In genomic region chr20:61646986-61647385, GRCh38 we compare ENCODE assay signal across 28 cellular contexts.
"Had no signal": no experiment of that assay in that cellular context is flagged by ENCODE, and none has a peak within 500 bp of the region (broad histone marks: within the 10 kb centered on the region; RNA-seq: fewer than 3 reads in every experiment).

No MANE protein-coding gene starts in this region.

- H3K27me3 Mint-ChIP-seq: dendritic cell treated with granulocyte-macrophage colony-stimulating factor and Interleukin-4, amounts not matched to agents 40 ng/mL and 50 ng/mL, for 4 days had no signal

- H3K27me3 ChIP-seq: colonic mucosa, gastrocnemius medialis had no signal

- FAIRE-seq: colon, endometrium, endothelial cell of umbilical vein, frontal cortex had no signal

- H3K4me3 Mint-ChIP-seq: dendritic cell treated with granulocyte-macrophage colony-stimulating factor and Interleukin-4, amounts not matched to agents 40 ng/mL and 50 ng/mL, for 4 days; endodermal cell had no signal

- H3K36me3 ChIP-seq: colonic mucosa, esophagus muscularis mucosa, esophagus squamous epithelium, gastrocnemius medialis, gastroesophageal sphincter, heart left ventricle, heart right ventricle had no signal

- DNase-seq: colonic mucosa; cortex of kidney; dermis blood vessel endothelial cell; dorsolateral prefrontal cortex; effector CD4-positive, alpha-beta T cell; effector CD8-positive, alpha-beta T cell; effector memory CD4-positive, alpha-beta T cell; endodermal cell; erythroblast; esophagus squamous epithelium; foreskin fibroblast; foreskin keratinocyte; foreskin melanocyte; gastrocnemius medialis; glutamatergic neuron; head of caudate nucleus; heart right ventricle had no signal

- H3K27ac ChIP-seq: colonic mucosa, coronary artery, dorsolateral prefrontal cortex, epithelial cell of prostate, esophagus muscularis mucosa, esophagus squamous epithelium, foreskin keratinocyte, gastrocnemius medialis, gastroesophageal sphincter, heart left ventricle, heart right ventricle had no signal

- H3K27ac Mint-ChIP-seq: dendritic cell treated with granulocyte-macrophage colony-stimulating factor and Interleukin-4, amounts not matched to agents 40 ng/mL and 50 ng/mL, for 4 days; endodermal cell had no signal

- ATAC-seq: esophagus mucosa, foreskin keratinocyte, gastrocnemius medialis, gastroesophageal sphincter, heart left ventricle, heart right ventricle had no signal

- H3K9me3 Mint-ChIP-seq: dendritic cell treated with granulocyte-macrophage colony-stimulating factor and Interleukin-4, amounts not matched to agents 40 ng/mL and 50 ng/mL, for 4 days; endodermal cell had no signal

- H3K9me3 ChIP-seq: colonic mucosa, esophagus squamous epithelium, gastrocnemius medialis had no signal

- H3K4me1 ChIP-seq: colonic mucosa, esophagus muscularis mucosa, esophagus squamous epithelium, foreskin keratinocyte, gastrocnemius medialis, gastroesophageal sphincter, heart left ventricle, heart right ventricle had no signal

- H3K4me3 ChIP-seq: colonic mucosa, coronary artery, dorsolateral prefrontal cortex, esophagus muscularis mucosa, esophagus squamous epithelium, gastrocnemius medialis, gastroesophageal sphincter, heart left ventricle, heart right ventricle had no signal
